28 cellular contexts compared by ENCODE assay signal in genomic region chr2:159172403-159172802, GRCh38.
"Had no signal": no experiment of that assay in that cellular context is flagged by ENCODE, and none has a peak within 500 bp of the region (broad histone marks: within the 10 kb centered on the region; RNA-seq: fewer than 3 reads in every experiment).

No MANE protein-coding gene starts in this region.

- H3K9me3 Mint-ChIP-seq: activated CD4-positive, alpha-beta T cell treated with anti-CD3 and anti-CD28 coated beads, Interleukin-2, amount 10 ng/mL, durations not matched to agents 24 days and 14 days; activated T-cell treated with anti-CD3 and anti-CD28 coated beads, Interleukin-2, amount 50 U/mL, for 24 hours; activated T-helper 1 cell treated with anti-CD3 and anti-CD28 coated beads, Interleukin-12 subunit alpha, Interleukin-12 subunit beta, Interleukin-2, Interleukin-4 antibody, amounts not matched to agents 30 ng/mL and 10 ng/mL and 1 ng/mL, durations not matched to agents 14 hours and 24 hours and 36 hours; IgD-negative memory B cell; WTC11 had no signal

- H3K4me3 Mint-ChIP-seq: activated CD4-positive, alpha-beta T cell treated with anti-CD3 and anti-CD28 coated beads, Interleukin-2, amount 10 ng/mL, durations not matched to agents 24 days and 14 days; activated CD8-positive, alpha-beta memory T cell treated with anti-CD3 and anti-CD28 coated beads, Interleukin-2, amount 10 ng/mL, durations not matched to agents 7 days and 5 days; activated naive CD8-positive, alpha-beta T cell; activated T-cell treated with anti-CD3 and anti-CD28 coated beads, Interleukin-2, amount 50 U/mL, for 24 hours; activated T-helper 1 cell treated with anti-CD3 and anti-CD28 coated beads, Interleukin-12 subunit alpha, Interleukin-12 subunit beta, Interleukin-2, Interleukin-4 antibody, amounts not matched to agents 30 ng/mL and 10 ng/mL and 1 ng/mL, durations not matched to agents 14 hours and 24 hours and 36 hours; brain; IgD-negative memory B cell; T-helper 17 cell; WTC11 had no signal

- H3K4me1 Mint-ChIP-seq: activated CD4-positive, alpha-beta T cell treated with anti-CD3 and anti-CD28 coated beads, Interleukin-2, amount 10 ng/mL, durations not matched to agents 24 days and 14 days; activated CD8-positive, alpha-beta memory T cell treated with anti-CD3 and anti-CD28 coated beads, Interleukin-2, amount 10 ng/mL, durations not matched to agents 7 days and 5 days; IgD-negative memory B cell; WTC11 had no signal

- ATAC-seq: activated CD8-positive, alpha-beta memory T cell treated with anti-CD3 and anti-CD28 coated beads, Interleukin-2, amount 10 ng/mL, durations not matched to agents 7 days and 5 days; Panc1; T-helper 17 cell; WTC11 had no signal

- H3K27ac Mint-ChIP-seq: activated CD4-positive, alpha-beta T cell treated with anti-CD3 and anti-CD28 coated beads, Interleukin-2, amount 10 ng/mL, durations not matched to agents 24 days and 14 days; activated CD8-positive, alpha-beta memory T cell treated with anti-CD3 and anti-CD28 coated beads, Interleukin-2, amount 10 ng/mL, durations not matched to agents 7 days and 5 days; activated naive CD8-positive, alpha-beta T cell; activated T-cell treated with anti-CD3 and anti-CD28 coated beads, Interleukin-2, amount 50 U/mL, for 24 hours; activated T-helper 1 cell treated with anti-CD3 and anti-CD28 coated beads, Interleukin-12 subunit alpha, Interleukin-12 subunit beta, Interleukin-2, Interleukin-4 antibody, amounts not matched to agents 30 ng/mL and 10 ng/mL and 1 ng/mL, durations not matched to agents 14 hours and 24 hours and 36 hours; IgD-negative memory B cell; T-helper 17 cell; WTC11 had no signal

- H3K27ac ChIP-seq: KMS-11, RWPE1 had no signal

- H3K27me3 Mint-ChIP-seq: activated naive CD8-positive, alpha-beta T cell; activated T-cell treated with anti-CD3 and anti-CD28 coated beads, Interleukin-2, amount 50 U/mL, for 24 hours; brain; IgD-negative memory B cell; T-helper 17 cell had no signal

- DNase-seq: activated CD4-positive, alpha-beta T cell treated with anti-CD3 and anti-CD28 coated beads, Interleukin-2, amount 10 ng/mL, durations not matched to agents 24 days and 14 days; activated CD4-positive, alpha-beta T cell treated with anti-CD3 and anti-CD28 coated beads, Interleukin-2, amount 50 U/mL, for 48 hours; activated CD4-positive, CD25-positive, alpha-beta regulatory T cell treated with anti-CD3 and anti-CD28 coated beads, Interleukin-2, amount 50 U/mL, for 72 hours; activated CD8-positive, alpha-beta memory T cell treated with anti-CD3 and anti-CD28 coated beads, Interleukin-2, amount 10 ng/mL, durations not matched to agents 7 days and 5 days; activated effector memory CD4-positive, alpha-beta T cell treated with Interleukin-2 at 50 U/mL for 16 hours; activated naive CD4-positive, alpha-beta T cell; activated T-cell treated with anti-CD3 and anti-CD28 coated beads, Interleukin-2, amount 50 U/mL, for 24 hours; amygdala; NCI-H1092; NCI-H1417 treated with DMSO at 0.1 percent for 48 hours; NCI-H1694; NCI-H2029; NCI-H2107; NCI-H226; NCI-H526 treated with DMSO at 0.1 percent for 48 hours; NCI-H82; OCI-M1; SHP77 treated with DMSO at 0.1 percent for 48 hours; T-helper 17 cell; T-helper 9 cell had no signal

- H3K36me3 Mint-ChIP-seq: activated CD8-positive, alpha-beta memory T cell treated with anti-CD3 and anti-CD28 coated beads, Interleukin-2, amount 10 ng/mL, durations not matched to agents 7 days and 5 days; activated naive CD8-positive, alpha-beta T cell had no signal
